Comparison of ENCODE assay signal across 30 cellular contexts in genomic region chrX:132623307-132623706, GRCh38.
"Had no signal": no experiment of that assay in that cellular context is flagged by ENCODE, and none has a peak within 500 bp of the region (broad histone marks: within the 10 kb centered on the region; RNA-seq: fewer than 3 reads in every experiment).

No MANE protein-coding gene starts in this region.

- H3K9me3 ChIP-seq: adrenal gland, SJCRH30 had no signal

- H3K4me1 ChIP-seq: adrenal gland, SJCRH30 had no signal

- H3K27me3 Mint-ChIP-seq: activated CD4-positive, alpha-beta memory T cell treated with anti-CD3 and anti-CD28 coated beads, Interleukin-2, amount 10 ng/mL, durations not matched to agents 7 days and 5 days; brain had no signal

- DNase-seq: activated CD4-positive, alpha-beta memory T cell treated with anti-CD3 and anti-CD28 coated beads, Interleukin-2, amount 10 ng/mL, durations not matched to agents 7 days and 5 days; activated CD4-positive, alpha-beta T cell treated with anti-CD3 and anti-CD28 coated beads for 1 hour; activated CD4-positive, alpha-beta T cell treated with anti-CD3 and anti-CD28 coated beads for 48 hours; activated CD4-positive, CD25-positive, alpha-beta regulatory T cell; activated gamma-delta T cell; activated naive CD4-positive, alpha-beta T cell treated with Interleukin-2 at 50 U/mL for 16 hours; activated T-cell treated with anti-CD3 and anti-CD28 coated beads, Interleukin-2, amount 50 U/mL, for 1 hour; adrenal gland; caudate nucleus; cerebellar nuclear complex; NCI-H1092 treated with DMSO at 0.1 percent for 48 hours; NCI-H146; NCI-H187; NCI-H2029 treated with DMSO at 0.1 percent for 48 hours; NCI-H2107; NCI-H2171; NCI-H510A; NCI-H526; NCI-H748 treated with DMSO at 0.1 percent for 48 hours; NK-92 treated with Interleukin-12 subunit alpha and Interleukin-12 subunit beta, amount 100 ng/mL, for 24 hours; OCI-M1; SHP77; SJCRH30; T1000; WERI-Rb-1 had no signal

- H3K4me3 Mint-ChIP-seq: activated CD4-positive, alpha-beta memory T cell treated with anti-CD3 and anti-CD28 coated beads, Interleukin-2, amount 10 ng/mL, durations not matched to agents 7 days and 5 days; brain had no signal

- H3K27me3 ChIP-seq: SJCRH30 had no signal

- FAIRE-seq: bronchial epithelial cell had no signal

- H3K36me3 ChIP-seq: adrenal gland, SJCRH30, WERI-Rb-1 had no signal

- H3K27ac ChIP-seq: adrenal gland, SJCRH30, SK-N-MC, WERI-Rb-1 had no signal

- H3K36me3 Mint-ChIP-seq: activated naive CD4-positive, alpha-beta T cell treated with anti-CD3 and anti-CD28 coated beads, Interleukin-2, amount 50 U/mL, for 72 hours had no signal

- ATAC-seq: activated naive CD4-positive, alpha-beta T cell treated with anti-CD3 and anti-CD28 coated beads, Interleukin-2, amount 50 U/mL, for 72 hours had no signal

- H3K27ac Mint-ChIP-seq: activated CD4-positive, alpha-beta memory T cell treated with anti-CD3 and anti-CD28 coated beads, Interleukin-2, amount 10 ng/mL, durations not matched to agents 7 days and 5 days; activated naive CD4-positive, alpha-beta T cell treated with anti-CD3 and anti-CD28 coated beads, Interleukin-2, amount 50 U/mL, for 72 hours; activated T-helper 2 cell treated with anti-CD3 and anti-CD28 coated beads, Interferon-gamma antibody, Interleukin-2, Interleukin-4, amounts not matched to agents 10 μg/mL and 5 μg/mL and 100 μg/mL, durations not matched to agents 14 hours and 24 hours and 36 hours; brain had no signal

- H3K9me3 Mint-ChIP-seq: activated CD4-positive, alpha-beta memory T cell treated with anti-CD3 and anti-CD28 coated beads, Interleukin-2, amount 10 ng/mL, durations not matched to agents 7 days and 5 days; activated naive CD4-positive, alpha-beta T cell treated with anti-CD3 and anti-CD28 coated beads, Interleukin-2, amount 50 U/mL, for 72 hours; activated T-helper 2 cell treated with anti-CD3 and anti-CD28 coated beads, Interferon-gamma antibody, Interleukin-2, Interleukin-4, amounts not matched to agents 10 μg/mL and 5 μg/mL and 100 μg/mL, durations not matched to agents 14 hours and 24 hours and 36 hours; brain had no signal

- H3K4me3 ChIP-seq: adrenal gland, SJCRH30, SK-N-MC had no signal

- H3K4me1 Mint-ChIP-seq: brain had no signal
